22 cellular contexts compared by ENCODE assay signal in genomic region chr18:54241483-54241882, GRCh38. TPM values are rescaled to one million over a fixed set of nuclear protein-coding genes. Genes with fewer than 3 reads are reported as not detected.
DNase-seq lines count a peak whose midpoint lies in the region; ATAC-seq and TF ChIP-seq lines count a peak whose summit lies in the region.
"Had no signal": no experiment of that assay in that cellular context is flagged by ENCODE, and none has a peak within 500 bp of the region (broad histone marks: within the 10 kb centered on the region; RNA-seq: fewer than 3 reads in every experiment).

No MANE protein-coding gene starts in this region.

- no peak overlapping the region for H3K27ac Mint-ChIP-seq in activated CD4-positive, alpha-beta T cell treated with anti-CD3 and anti-CD28 coated beads, Interleukin-2, amount 10 ng/mL, durations not matched to agents 24 days and 14 days
- no peak overlapping the region for H3K27ac Mint-ChIP-seq in activated CD4-positive, alpha-beta T cell treated with anti-CD3 and anti-CD28 coated beads, Interleukin-2, amount 10 ng/mL, durations not matched to agents 7 days and 5 days
- peak overlapping the region; percentile 88 for H3K27ac Mint-ChIP-seq in dendritic cell treated with granulocyte-macrophage colony-stimulating factor and Interleukin-4, amounts not matched to agents 40 ng/mL and 50 ng/mL, for 4 days
- H3K27ac Mint-ChIP-seq in activated naive CD8-positive, alpha-beta T cell treated with anti-CD3 and anti-CD28 coated beads, Interleukin-2, amount 50 U/mL, for 24 hours = no peak overlapping the region
- H3K27ac Mint-ChIP-seq: HFFc6 had no signal

- no peak for TF ChIP-seq CTCF in neutrophil (IDR thresholded peaks at IDR 0.05)
- TF ChIP-seq CTCF in esophagus muscularis mucosa (IDR thresholded peaks at IDR 0.05) = no peak

- CTCF ChIA-PET in activated CD4-positive, alpha-beta T cell treated with anti-CD3 and anti-CD28 coated beads, Interleukin-2, amount 10 ng/mL, durations not matched to agents 7 days and 5 days (lab: Charles Lee) = interaction anchor here (1.5 kb wide), 1 partner anchor 29 kb away, joined by 5 read pairs; the partner anchor contains the start of gene POLI

- no peak for ATAC-seq in activated naive CD8-positive, alpha-beta T cell treated with anti-CD3 and anti-CD28 coated beads, Interleukin-2, amount 50 U/mL, for 24 hours
- ATAC-seq: SK-N-SH treated with all-trans-retinoic acid at 6 μM for 48 hours had no signal

- H3K4me3 Mint-ChIP-seq in activated CD4-positive, alpha-beta T cell treated with anti-CD3 and anti-CD28 coated beads, Interleukin-2, amount 10 ng/mL, durations not matched to agents 24 days and 14 days = no peak overlapping the region
- H3K4me3 Mint-ChIP-seq in activated CD4-positive, alpha-beta T cell treated with anti-CD3 and anti-CD28 coated beads, Interleukin-2, amount 10 ng/mL, durations not matched to agents 7 days and 5 days = no peak overlapping the region
- no peak overlapping the region for H3K4me3 Mint-ChIP-seq in dendritic cell treated with granulocyte-macrophage colony-stimulating factor and Interleukin-4, amounts not matched to agents 40 ng/mL and 50 ng/mL, for 4 days
- H3K4me3 Mint-ChIP-seq in activated naive CD8-positive, alpha-beta T cell treated with anti-CD3 and anti-CD28 coated beads, Interleukin-2, amount 50 U/mL, for 24 hours = no peak overlapping the region
- H3K4me3 Mint-ChIP-seq: HFFc6 had no signal

- H3K9me3 Mint-ChIP-seq in activated CD4-positive, alpha-beta T cell treated with anti-CD3 and anti-CD28 coated beads, Interleukin-2, amount 10 ng/mL, durations not matched to agents 24 days and 14 days = no peaks in the 10 kb centered on the region
- H3K9me3 Mint-ChIP-seq in activated CD4-positive, alpha-beta T cell treated with anti-CD3 and anti-CD28 coated beads, Interleukin-2, amount 10 ng/mL, durations not matched to agents 7 days and 5 days = no peaks in the 10 kb centered on the region
- no peaks in the 10 kb centered on the region for H3K9me3 Mint-ChIP-seq in dendritic cell treated with granulocyte-macrophage colony-stimulating factor and Interleukin-4, amounts not matched to agents 40 ng/mL and 50 ng/mL, for 4 days
- H3K9me3 Mint-ChIP-seq in activated naive CD8-positive, alpha-beta T cell treated with anti-CD3 and anti-CD28 coated beads, Interleukin-2, amount 50 U/mL, for 24 hours = no peaks in the 10 kb centered on the region
- H3K9me3 Mint-ChIP-seq: HFFc6 had no signal

- no peaks in the 10 kb centered on the region for H3K36me3 ChIP-seq in neutrophil
- H3K36me3 ChIP-seq in esophagus muscularis mucosa = no peaks in the 10 kb centered on the region
- H3K36me3 ChIP-seq: Peyer's patch had no signal

- H3K4me1 Mint-ChIP-seq in activated CD4-positive, alpha-beta T cell treated with anti-CD3 and anti-CD28 coated beads, Interleukin-2, amount 10 ng/mL, durations not matched to agents 24 days and 14 days = no peaks in the 10 kb centered on the region
- no peaks in the 10 kb centered on the region for H3K4me1 Mint-ChIP-seq in activated CD4-positive, alpha-beta T cell treated with anti-CD3 and anti-CD28 coated beads, Interleukin-2, amount 10 ng/mL, durations not matched to agents 7 days and 5 days
- H3K4me1 Mint-ChIP-seq in dendritic cell treated with granulocyte-macrophage colony-stimulating factor and Interleukin-4, amounts not matched to agents 40 ng/mL and 50 ng/mL, for 4 days (ENCODE audit: low read depth) = peaks cover 36% of the 10 kb centered on the region
- H3K4me1 Mint-ChIP-seq in activated naive CD8-positive, alpha-beta T cell treated with anti-CD3 and anti-CD28 coated beads, Interleukin-2, amount 50 U/mL, for 24 hours = peaks cover 2% of the 10 kb centered on the region

- TF ChIP-seq EP300 in esophagus muscularis mucosa (IDR thresholded peaks at IDR 0.05) = no peak

- POLR2A ChIA-PET in activated CD4-positive, alpha-beta T cell treated with anti-CD3 and anti-CD28 coated beads, Interleukin-2, amount 10 ng/mL, durations not matched to agents 7 days and 5 days (lab: Charles Lee) = interaction anchor here (0.6 kb wide), 1 partner anchor 88 kb away, joined by 4 read pairs; no protein-coding TSS in a partner anchor

- H3K27me3 ChIP-seq in neutrophil (no peaks in the 10 kb centered on the region), esophagus muscularis mucosa (peaks cover 0 to 8% (median 0%) of the 10 kb centered on the region in 4 donors)
- H3K27me3 ChIP-seq: Peyer's patch had no signal

- no peak overlapping the region for H3K4me3 ChIP-seq in neutrophil (ENCODE audit: low read depth in 1 of 2, low read length in 1 of 2)
- H3K4me3 ChIP-seq in esophagus muscularis mucosa = no peak overlapping the region
- H3K4me3 ChIP-seq: Peyer's patch had no signal

- WGBS in esophagus muscularis mucosa = 63% methylated on average over 4 of the region's 4 CpGs

- DNase-seq in activated CD4-positive, alpha-beta T cell treated with anti-CD3 and anti-CD28 coated beads, Interleukin-2, amount 10 ng/mL, durations not matched to agents 24 days and 14 days = peak; percentile 46
- DNase-seq in activated CD4-positive, alpha-beta T cell treated with anti-CD3 and anti-CD28 coated beads, Interleukin-2, amount 10 ng/mL, durations not matched to agents 7 days and 5 days = no peak
- no peak for DNase-seq in stimulated activated CD4-positive, alpha-beta T cell treated with anti-CD3 and anti-CD28 coated beads, Interleukin-12 subunit alpha, Interleukin-12 subunit beta, amount 100 ng/mL, for 4 hours
- no peak for DNase-seq in activated naive CD8-positive, alpha-beta T cell treated with anti-CD3 and anti-CD28 coated beads, Interleukin-2, amount 50 U/mL, for 24 hours
- DNase-seq in esophagus muscularis mucosa (ENCODE audit: extremely low spot score) = no peak
- DNase-seq in NCI-H510A treated with DMSO at 0.1 percent for 48 hours (lab: John Stamatoyannopoulos, UW) = no peak
- DNase-seq: ACHN, DMS53, GDM1, HFFc6, KBM-7, NCI-H1105, NCI-H146, NCI-H2029, NCI-H226, NCI-H524, NCI-H82, Peyer's patch had no signal

- TF ChIP-seq POLR2A in esophagus muscularis mucosa (IDR thresholded peaks at IDR 0.05; ENCODE audit: low read depth) = no peak

- H3K9me3 ChIP-seq in neutrophil = no peaks in the 10 kb centered on the region
- no peaks in the 10 kb centered on the region for H3K9me3 ChIP-seq in esophagus muscularis mucosa
- H3K9me3 ChIP-seq: Peyer's patch had no signal

- intact Hi-C loops in activated CD4-positive, alpha-beta T cell treated with anti-CD3 and anti-CD28 coated beads, Interleukin-2, amount 10 ng/mL, durations not matched to agents 24 days and 14 days (cut with micrococcal nuclease) = no loop called here
- intact Hi-C loops in dendritic cell treated with granulocyte-macrophage colony-stimulating factor and Interleukin-4, amounts not matched to agents 40 ng/mL and 50 ng/mL, for 4 days (cut with micrococcal nuclease) = no loop called here
- intact Hi-C loops in esophagus muscularis mucosa (cut with DNase I) = no loop called here

- H3K4me1 ChIP-seq in neutrophil (ENCODE audit: control insufficient read depth in 1 of 2, insufficient read depth in 1 of 2, low read depth in 1 of 2, low read length in 1 of 2) (peaks cover 43 to 44% of the 10 kb centered on the region in 2 experiments), esophagus muscularis mucosa (no peaks in the 10 kb centered on the region)
- H3K4me1 ChIP-seq: Peyer's patch had no signal

- peaks cover 5% of the 10 kb centered on the region for H3K27me3 Mint-ChIP-seq in activated CD4-positive, alpha-beta T cell treated with anti-CD3 and anti-CD28 coated beads, Interleukin-2, amount 10 ng/mL, durations not matched to agents 24 days and 14 days
- H3K27me3 Mint-ChIP-seq in activated CD4-positive, alpha-beta T cell treated with anti-CD3 and anti-CD28 coated beads, Interleukin-2, amount 10 ng/mL, durations not matched to agents 7 days and 5 days = peaks cover 11% of the 10 kb centered on the region
- H3K27me3 Mint-ChIP-seq in dendritic cell treated with granulocyte-macrophage colony-stimulating factor and Interleukin-4, amounts not matched to agents 40 ng/mL and 50 ng/mL, for 4 days = no peaks in the 10 kb centered on the region
- no peaks in the 10 kb centered on the region for H3K27me3 Mint-ChIP-seq in activated naive CD8-positive, alpha-beta T cell treated with anti-CD3 and anti-CD28 coated beads, Interleukin-2, amount 50 U/mL, for 24 hours

- H3K36me3 Mint-ChIP-seq in activated CD4-positive, alpha-beta T cell treated with anti-CD3 and anti-CD28 coated beads, Interleukin-2, amount 10 ng/mL, durations not matched to agents 24 days and 14 days (ENCODE audit: low read depth) = no peaks in the 10 kb centered on the region
- no peaks in the 10 kb centered on the region for H3K36me3 Mint-ChIP-seq in activated CD4-positive, alpha-beta T cell treated with anti-CD3 and anti-CD28 coated beads, Interleukin-2, amount 10 ng/mL, durations not matched to agents 7 days and 5 days (ENCODE audit: low read depth)
- no peaks in the 10 kb centered on the region for H3K36me3 Mint-ChIP-seq in dendritic cell treated with granulocyte-macrophage colony-stimulating factor and Interleukin-4, amounts not matched to agents 40 ng/mL and 50 ng/mL, for 4 days (ENCODE audit: low read depth)
- H3K36me3 Mint-ChIP-seq in activated naive CD8-positive, alpha-beta T cell treated with anti-CD3 and anti-CD28 coated beads, Interleukin-2, amount 50 U/mL, for 24 hours (ENCODE audit: low read depth) = no peaks in the 10 kb centered on the region

- H3K27ac ChIP-seq in neutrophil (peak overlapping the region; percentile 80), esophagus muscularis mucosa (replicated peaks in 1 of 4) (no peak overlapping the region)
- H3K27ac ChIP-seq: 22Rv1, Peyer's patch had no signal

RNA-seq across cellular contexts. Expression of gene MBD2, which starts 17.0 kb away (rescaled TPM):
- 195 and 200 TPM in 2 replicates for total RNA-seq in activated CD4-positive, alpha-beta T cell treated with anti-CD3 and anti-CD28 coated beads, Interleukin-2, amount 10 ng/mL, durations not matched to agents 24 days and 14 days
- total RNA-seq in activated CD4-positive, alpha-beta T cell treated with anti-CD3 and anti-CD28 coated beads, Interleukin-2, amount 10 ng/mL, durations not matched to agents 7 days and 5 days = 100 to 1,000 TPM; 103 to 105 TPM
- 10 to 100 TPM; 30.7 to 43.9 (median 40.8) TPM for total RNA-seq in esophagus muscularis mucosa

RNA-seq across cellular contexts. Expression of gene POLI, which starts 27.8 kb away (rescaled TPM):
- 12.1 and 15.1 TPM in 2 replicates for total RNA-seq in activated CD4-positive, alpha-beta T cell treated with anti-CD3 and anti-CD28 coated beads, Interleukin-2, amount 10 ng/mL, durations not matched to agents 24 days and 14 days
- total RNA-seq in activated CD4-positive, alpha-beta T cell treated with anti-CD3 and anti-CD28 coated beads, Interleukin-2, amount 10 ng/mL, durations not matched to agents 7 days and 5 days = 10 to 100 TPM; 20.1 to 21.2 TPM
- total RNA-seq in esophagus muscularis mucosa = 10 to 100 TPM; 19.9 to 28.0 (median 23.1) TPM
